Comparison of ENCODE assay signal across 19 cellular contexts in the genomic region with DNA sequence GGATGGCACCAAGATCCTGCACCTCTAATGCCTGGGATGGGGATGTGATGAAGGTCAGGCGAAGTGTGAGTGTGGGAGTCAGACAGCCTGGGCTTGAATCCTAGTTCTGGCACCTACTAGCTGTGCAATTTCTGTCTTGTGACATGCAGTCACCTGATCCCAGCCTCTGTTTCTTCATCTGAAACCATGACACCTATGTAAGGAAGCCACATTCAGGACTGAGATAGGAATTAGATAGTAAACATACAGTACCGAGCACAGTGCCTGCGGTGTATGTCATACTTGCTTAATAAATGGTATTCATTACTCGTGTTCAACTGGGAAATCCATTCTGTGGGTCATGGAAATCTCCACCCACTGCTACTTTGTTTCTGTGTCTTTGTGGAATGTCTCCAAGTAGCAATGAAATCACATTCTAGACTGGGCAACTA.
"Had no signal": no experiment of that assay in that cellular context is flagged by ENCODE, and none has a peak within 500 bp of the region (broad histone marks: within the 10 kb centered on the region; RNA-seq: fewer than 3 reads in every experiment).

No MANE protein-coding gene starts in this region.

- H3K4me3 Mint-ChIP-seq: activated CD4-positive, alpha-beta T cell treated with anti-CD3 and anti-CD28 coated beads for 36 hours; activated CD8-positive, alpha-beta T cell treated with anti-CD3 and anti-CD28 coated beads for 36 hours; memory B cell; nephron; stimulated activated naive CD8-positive, alpha-beta T cell treated with anti-CD3 and anti-CD28 coated beads, Interleukin-15, amount 100 ng/mL, for 72 hours; T-cell; type B pancreatic cell had no signal

- H3K4me1 ChIP-seq: colonic mucosa had no signal

- H3K9me3 Mint-ChIP-seq: activated CD8-positive, alpha-beta T cell treated with anti-CD3 and anti-CD28 coated beads for 36 hours had no signal

- H3K27me3 Mint-ChIP-seq: stimulated activated naive CD8-positive, alpha-beta T cell treated with anti-CD3 and anti-CD28 coated beads, Interleukin-15, amount 100 ng/mL, for 72 hours had no signal

- H3K27ac Mint-ChIP-seq: activated CD4-positive, alpha-beta T cell treated with anti-CD3 and anti-CD28 coated beads for 36 hours; activated CD8-positive, alpha-beta T cell treated with anti-CD3 and anti-CD28 coated beads for 36 hours; memory B cell; nephron; stimulated activated naive CD8-positive, alpha-beta T cell treated with anti-CD3 and anti-CD28 coated beads, Interleukin-15, amount 100 ng/mL, for 72 hours; T-cell; type B pancreatic cell had no signal

- ATAC-seq: activated CD4-positive, alpha-beta T cell treated with anti-CD3 and anti-CD28 coated beads for 36 hours; activated CD8-positive, alpha-beta T cell treated with anti-CD3 and anti-CD28 coated beads for 36 hours; left lobe of liver; stimulated activated naive CD8-positive, alpha-beta T cell treated with anti-CD3 and anti-CD28 coated beads, Interleukin-15, amount 100 ng/mL, for 72 hours; T-cell had no signal

- H3K27me3 ChIP-seq: ascending aorta, cardiac muscle cell, colonic mucosa had no signal

- H3K4me1 Mint-ChIP-seq: activated CD4-positive, alpha-beta T cell treated with anti-CD3 and anti-CD28 coated beads for 36 hours; memory B cell; stimulated activated naive CD8-positive, alpha-beta T cell treated with anti-CD3 and anti-CD28 coated beads, Interleukin-15, amount 100 ng/mL, for 72 hours; T-cell had no signal

- DNase-seq: activated CD4-positive, alpha-beta T cell treated with anti-CD3 and anti-CD28 coated beads for 36 hours; activated CD8-positive, alpha-beta memory T cell treated with anti-CD3 and anti-CD28 coated beads, Interleukin-2, amount 50 U/mL, for 4 hours; activated CD8-positive, alpha-beta T cell treated with anti-CD3 and anti-CD28 coated beads for 36 hours; colonic mucosa; head of caudate nucleus; occipital lobe; stimulated activated CD4-positive, alpha-beta T cell treated with anti-CD3 and anti-CD28 coated beads, Interleukin-15, amount 100 ng/mL, for 24 hours; stimulated activated CD4-positive, alpha-beta T cell treated with anti-CD3 and anti-CD28 coated beads, Interleukin-4, amount 100 ng/mL, for 24 hours; stimulated activated naive CD8-positive, alpha-beta T cell treated with anti-CD3 and anti-CD28 coated beads, Interleukin-15, amount 100 ng/mL, for 72 hours; T-cell; T1000 had no signal

- H3K36me3 Mint-ChIP-seq: memory B cell, T-cell, type B pancreatic cell had no signal

- H3K36me3 ChIP-seq: ascending aorta, cardiac muscle cell, colonic mucosa had no signal

- H3K27ac ChIP-seq: ascending aorta, cardiac muscle cell, colonic mucosa, SK-N-MC, VCaP had no signal

- H3K4me3 ChIP-seq: ascending aorta, cardiac muscle cell, colonic mucosa, SK-N-MC had no signal

- H3K9me3 ChIP-seq: ascending aorta, colonic mucosa had no signal
